Comparison of ENCODE assay signal across 9 cellular contexts in the genomic region with DNA sequence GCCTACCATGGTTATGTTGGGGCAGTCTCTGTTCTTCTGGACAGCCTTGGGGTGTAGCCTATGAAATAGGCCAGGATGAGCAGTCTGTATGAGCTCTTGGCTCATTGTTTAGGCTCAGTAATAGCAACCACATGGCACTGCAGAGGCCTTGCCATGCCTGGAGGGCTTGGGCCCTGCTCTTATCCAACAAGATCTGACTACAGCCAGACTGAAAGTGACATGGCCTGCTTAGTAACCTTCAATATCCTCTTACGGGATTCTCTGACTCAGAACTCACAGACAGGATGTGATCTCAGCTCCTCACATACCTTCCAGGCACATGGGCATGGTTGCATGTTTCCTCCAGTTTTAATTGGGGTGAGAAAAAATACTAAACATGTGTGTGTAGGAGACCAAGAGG.
DNase-seq lines count a peak whose midpoint lies in the region; ATAC-seq, FAIRE-seq and TF ChIP-seq lines count a peak whose summit lies in the region.
"Had no signal": no experiment of that assay in that cellular context is flagged by ENCODE, and none has a peak within 500 bp of the region (broad histone marks: within the 10 kb centered on the region; RNA-seq: fewer than 3 reads in every experiment).

No MANE protein-coding gene starts in this region.

- H3K4me2 ChIP-seq in BLaER1: peak overlapping the region; percentile 44

- no peak for FAIRE-seq in HTR-8/SVneo (lab: Jason Lieb, UNC)

- peak; percentile 69 for DNase-seq in HTR-8/SVneo (ENCODE audit: insufficient read length, low spot score)
- peak; percentile 57 for DNase-seq in activated T-helper 1 cell treated with anti-CD3 and anti-CD28 coated beads, Interleukin-12 subunit alpha, Interleukin-12 subunit beta, Interleukin-2, Interleukin-4 antibody, amounts not matched to agents 30 ng/mL and 10 ng/mL and 1 ng/mL, durations not matched to agents 14 hours and 24 hours and 36 hours (ENCODE audit: low spot score)
- peak; percentile 98 for DNase-seq in kidney tubule cell (ENCODE audit: low spot score)
- DNase-seq in vagina (ENCODE audit: extremely low spot score in 2 of 2): no peak
- DNase-seq in H4 (ENCODE audit: low spot score): no peak
- no peak for DNase-seq in NCI-H82 treated with DMSO at 0.1 percent for 48 hours (lab: John Stamatoyannopoulos, UW; ENCODE audit: unreplicated experiment)

- H3K9me3 Mint-ChIP-seq in activated T-helper 1 cell treated with anti-CD3 and anti-CD28 coated beads, Interleukin-12 subunit alpha, Interleukin-12 subunit beta, Interleukin-2, Interleukin-4 antibody, amounts not matched to agents 30 ng/mL and 10 ng/mL and 1 ng/mL, durations not matched to agents 14 hours and 24 hours and 36 hours: peaks cover 34% of the 10 kb centered on the region
- H3K9me3 Mint-ChIP-seq: nephron had no signal

- no peak overlapping the region for H3K9ac ChIP-seq in BLaER1

- peaks cover 5% of the 10 kb centered on the region for H3K27me3 Mint-ChIP-seq in activated T-helper 1 cell treated with anti-CD3 and anti-CD28 coated beads, Interleukin-12 subunit alpha, Interleukin-12 subunit beta, Interleukin-2, Interleukin-4 antibody, amounts not matched to agents 30 ng/mL and 10 ng/mL and 1 ng/mL, durations not matched to agents 14 hours and 24 hours and 36 hours (ENCODE audit: insufficient read depth)

- H3K36me3 ChIP-seq in BLaER1 (no peaks in the 10 kb centered on the region), vagina (no peaks in the 10 kb centered on the region)

- H3K27me3 ChIP-seq in BLaER1 (no peaks in the 10 kb centered on the region), vagina (no peaks in the 10 kb centered on the region)

- ATAC-seq in GM19463 (IDR thresholded peaks at IDR 0.05; ENCODE audit: unreplicated experiment): peak; percentile 82

- H3K27ac Mint-ChIP-seq in activated T-helper 1 cell treated with anti-CD3 and anti-CD28 coated beads, Interleukin-12 subunit alpha, Interleukin-12 subunit beta, Interleukin-2, Interleukin-4 antibody, amounts not matched to agents 30 ng/mL and 10 ng/mL and 1 ng/mL, durations not matched to agents 14 hours and 24 hours and 36 hours: peak overlapping the region; percentile 97
- H3K27ac Mint-ChIP-seq: nephron had no signal

- no peaks in the 10 kb centered on the region for H4K20me1 ChIP-seq in BLaER1

- H3K4me3 ChIP-seq in BLaER1 (no peak overlapping the region), vagina (no peak overlapping the region)

- intact Hi-C loops in activated T-helper 1 cell treated with anti-CD3 and anti-CD28 coated beads, Interleukin-12 subunit alpha, Interleukin-12 subunit beta, Interleukin-2, Interleukin-4 antibody, amounts not matched to agents 30 ng/mL and 10 ng/mL and 1 ng/mL, durations not matched to agents 14 hours and 24 hours and 36 hours (cut with micrococcal nuclease): loop anchor here (1.0 kb wide), 7 partner anchors 14 to 291 kb away; no protein-coding TSS in a partner anchor
- intact Hi-C loops in vagina (cut with DNase I): no loop called here

- peaks cover 20% of the 10 kb centered on the region for H3K36me3 Mint-ChIP-seq in activated T-helper 1 cell treated with anti-CD3 and anti-CD28 coated beads, Interleukin-12 subunit alpha, Interleukin-12 subunit beta, Interleukin-2, Interleukin-4 antibody, amounts not matched to agents 30 ng/mL and 10 ng/mL and 1 ng/mL, durations not matched to agents 14 hours and 24 hours and 36 hours (ENCODE audit: low read depth)

- H3K9me3 ChIP-seq in BLaER1 (no peaks in the 10 kb centered on the region; the same call in 1 of the 2 replicates), vagina (no peaks in the 10 kb centered on the region)

- H3K4me1 ChIP-seq in BLaER1 (peaks cover 8% of the 10 kb centered on the region), vagina (peaks cover 23% of the 10 kb centered on the region)

- peak overlapping the region; percentile 54 for H3K4me3 Mint-ChIP-seq in activated T-helper 1 cell treated with anti-CD3 and anti-CD28 coated beads, Interleukin-12 subunit alpha, Interleukin-12 subunit beta, Interleukin-2, Interleukin-4 antibody, amounts not matched to agents 30 ng/mL and 10 ng/mL and 1 ng/mL, durations not matched to agents 14 hours and 24 hours and 36 hours
- H3K4me3 Mint-ChIP-seq: nephron had no signal

- peaks cover 37% of the 10 kb centered on the region for H3K4me1 Mint-ChIP-seq in activated T-helper 1 cell treated with anti-CD3 and anti-CD28 coated beads, Interleukin-12 subunit alpha, Interleukin-12 subunit beta, Interleukin-2, Interleukin-4 antibody, amounts not matched to agents 30 ng/mL and 10 ng/mL and 1 ng/mL, durations not matched to agents 14 hours and 24 hours and 36 hours (ENCODE audit: low read depth)

- H3K27ac ChIP-seq in BLaER1 (no peak overlapping the region), vagina (peak overlapping the region; percentile 24)

- TF ChIP-seq CTCF in vagina (IDR thresholded peaks at IDR 0.05): no peak

- TF ChIP-seq POLR2A in vagina (IDR thresholded peaks at IDR 0.05): no peak

Comparison
In these comparisons a context has a peak if more than half of its experiments do, and no peak if none do; other contexts are left out.
1. DNase-seq: peak in HTR-8/SVneo (single experiment), activated T-helper 1 cell treated with anti-CD3 and anti-CD28 coated beads, Interleukin-12 subunit alpha, Interleukin-12 subunit beta, Interleukin-2, Interleukin-4 antibody, amounts not matched to agents 30 ng/mL and 10 ng/mL and 1 ng/mL, durations not matched to agents 14 hours and 24 hours and 36 hours (single experiment) and kidney tubule cell (single experiment); none in vagina (0 of 2), H4 (single experiment) and NCI-H82 treated with DMSO at 0.1 percent for 48 hours (single experiment).